Comparison of ENCODE assay signal across 21 cellular contexts in genomic region chr14:55352201-55352600, GRCh38.
"Had no signal": no experiment of that assay in that cellular context is flagged by ENCODE, and none has a peak within 500 bp of the region (broad histone marks: within the 10 kb centered on the region; RNA-seq: fewer than 3 reads in every experiment).

No MANE protein-coding gene starts in this region.

- H3K36me3 ChIP-seq: breast epithelium had no signal

- H3K9me3 ChIP-seq: breast epithelium, esophagus squamous epithelium, gastrocnemius medialis, left ventricle myocardium inferior, neutrophil, tibial artery had no signal

- H3K9me3 Mint-ChIP-seq: activated naive CD8-positive, alpha-beta T cell treated with anti-CD3 and anti-CD28 coated beads, Interleukin-2, amount 10 ng/mL, durations not matched to agents 7 days and 5 days; activated T-helper 2 cell treated with anti-CD3 and anti-CD28 coated beads, Interferon-gamma antibody, Interleukin-2, Interleukin-4, amounts not matched to agents 10 μg/mL and 5 μg/mL and 100 μg/mL, durations not matched to agents 14 hours and 24 hours and 36 hours; central memory CD8-positive, alpha-beta T cell; naive thymus-derived CD8-positive, alpha-beta T cell; WTC11 had no signal

- H3K27ac ChIP-seq: breast epithelium, esophagus squamous epithelium, gastrocnemius medialis, left ventricle myocardium inferior, neutrophil, parathyroid adenoma, tibial artery had no signal

- H3K27me3 Mint-ChIP-seq: activated naive CD8-positive, alpha-beta T cell treated with anti-CD3 and anti-CD28 coated beads, Interleukin-2, amount 10 ng/mL, durations not matched to agents 7 days and 5 days; central memory CD8-positive, alpha-beta T cell; naive thymus-derived CD8-positive, alpha-beta T cell had no signal

- H3K4me3 Mint-ChIP-seq: activated naive CD8-positive, alpha-beta T cell treated with anti-CD3 and anti-CD28 coated beads, Interleukin-2, amount 10 ng/mL, durations not matched to agents 7 days and 5 days; central memory CD8-positive, alpha-beta T cell; naive thymus-derived CD8-positive, alpha-beta T cell; WTC11 had no signal

- H3K4me1 ChIP-seq: breast epithelium had no signal

- H3K27me3 ChIP-seq: breast epithelium, esophagus squamous epithelium, gastrocnemius medialis, neutrophil, tibial artery had no signal

- H3K4me3 ChIP-seq: breast epithelium, esophagus squamous epithelium, gastrocnemius medialis, left ventricle myocardium inferior, tibial artery had no signal

- DNase-seq: activated CD4-positive, alpha-beta T cell treated with anti-CD3 and anti-CD28 coated beads, Interleukin-2, amount 50 U/mL, for 4 hours; activated naive CD4-positive, alpha-beta T cell; activated naive CD8-positive, alpha-beta T cell treated with anti-CD3 and anti-CD28 coated beads, Interleukin-2, amount 10 ng/mL, durations not matched to agents 7 days and 5 days; amniotic stem cell; effector memory CD4-positive, alpha-beta T cell; esophagus squamous epithelium; gastrocnemius medialis; hippocampal formation; left ventricle myocardium inferior; naive thymus-derived CD8-positive, alpha-beta T cell; right cardiac atrium; stimulated activated CD4-positive, alpha-beta T cell treated with anti-CD3 and anti-CD28 coated beads, Interleukin-4, amount 100 ng/mL, for 24 hours; stimulated activated naive CD8-positive, alpha-beta T cell treated with anti-CD3 and anti-CD28 coated beads, Interleukin-15, Interleukin-2, amounts not matched to agents 100 U/mL and 50 U/mL, for 24 hours; T1000; tibial artery had no signal

- ATAC-seq: gastrocnemius medialis; naive thymus-derived CD8-positive, alpha-beta T cell; right cardiac atrium; stimulated activated naive CD8-positive, alpha-beta T cell treated with anti-CD3 and anti-CD28 coated beads, Interleukin-15, Interleukin-2, amounts not matched to agents 100 U/mL and 50 U/mL, for 24 hours; WTC11 had no signal

- H3K27ac Mint-ChIP-seq: activated naive CD8-positive, alpha-beta T cell treated with anti-CD3 and anti-CD28 coated beads, Interleukin-2, amount 10 ng/mL, durations not matched to agents 7 days and 5 days; WTC11 had no signal
